17 cellular contexts compared by ENCODE assay signal in the genomic region with DNA sequence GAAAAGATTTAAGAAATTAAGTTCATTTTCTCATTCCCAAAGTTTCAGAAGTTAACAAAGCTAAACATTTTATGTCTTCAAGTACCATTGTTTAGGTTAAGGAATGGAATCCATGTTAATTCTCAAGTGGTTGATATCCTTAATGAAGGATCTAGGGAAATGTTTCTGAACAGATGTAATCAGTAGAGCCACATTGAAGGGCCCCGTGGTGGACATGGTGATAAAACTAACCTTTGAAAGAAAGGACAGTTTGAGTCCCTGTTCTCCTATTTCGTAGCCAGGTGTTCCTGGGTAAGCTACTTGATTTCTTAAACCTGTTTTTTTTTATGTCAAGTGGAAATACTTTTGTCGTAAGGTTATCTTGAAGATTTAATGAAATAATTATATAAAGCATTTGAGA. TPM values are rescaled to one million over a fixed set of nuclear protein-coding genes. Genes with fewer than 3 reads are reported as not detected.
DNase-seq lines count a peak whose midpoint lies in the region; ATAC-seq, FAIRE-seq and TF ChIP-seq lines count a peak whose summit lies in the region.
"Had no signal": no experiment of that assay in that cellular context is flagged by ENCODE, and none has a peak within 500 bp of the region (broad histone marks: within the 10 kb centered on the region; RNA-seq: fewer than 3 reads in every experiment).

No MANE protein-coding gene starts in this region.

- no peaks in the 10 kb centered on the region; the same call in 2 of the 3 replicates for H3K36me3 Mint-ChIP-seq in GM23338 (ENCODE audit: low read depth)
- peaks cover 27% of the 10 kb centered on the region for H3K36me3 Mint-ChIP-seq in neural progenitor cell
- H3K36me3 Mint-ChIP-seq in activated naive CD8-positive, alpha-beta T cell treated with anti-CD3 and anti-CD28 coated beads for 36 hours: peaks cover 20% of the 10 kb centered on the region

- intact Hi-C loops in GM12878 (cut with micrococcal nuclease; ENCODE audit: unreplicated experiment): no loop called here

- SMC1A ChIA-PET in GM12878 (lab: Charles Lee; ENCODE audit: uncharacterized antibody, unreplicated experiment): interaction anchor here (0.9 to 14.2 kb wide), 15 partner anchors 8 to 96 kb away, joined by 3 to 303 read pairs (median 5); no protein-coding TSS in a partner anchor

- H3K79me2 ChIP-seq in GM23338 (replicated peaks; ENCODE audit: insufficient read depth) (peaks cover 87% of the 10 kb centered on the region), GM12878 (ENCODE audit: control insufficient read depth, insufficient read depth, low read length) (peaks cover 91% of the 10 kb centered on the region), neural progenitor cell (ENCODE audit: low read depth) (peaks cover 85% of the 10 kb centered on the region)

- POLR2A ChIA-PET in GM12878 (lab: Charles Lee): interaction anchor here (0.8 to 5.4 kb wide), 9 partner anchors 11 to 78 kb away, joined by 3 to 92 read pairs (median 3); no protein-coding TSS in a partner anchor

- peaks cover 5% of the 10 kb centered on the region; the same call in 1 of the 2 replicates for H4K20me1 ChIP-seq in GM23338 (replicated peaks; ENCODE audit: insufficient read depth)
- no peaks in the 10 kb centered on the region for H4K20me1 ChIP-seq in GM12878 (ENCODE audit: control insufficient read depth, insufficient read depth)
- H4K20me1 ChIP-seq in neural progenitor cell (ENCODE audit: low read depth): peaks cover 58% of the 10 kb centered on the region

- peaks cover 46% of the 10 kb centered on the region for H3K4me1 Mint-ChIP-seq in GM23338
- H3K4me1 Mint-ChIP-seq in neural progenitor cell: peaks cover 26% of the 10 kb centered on the region
- peaks cover 61% of the 10 kb centered on the region for H3K4me1 Mint-ChIP-seq in activated naive CD8-positive, alpha-beta T cell treated with anti-CD3 and anti-CD28 coated beads for 36 hours

- DNase-seq in D721Med (ENCODE audit: insufficient read length, low spot score) (no peak), GM23338 (ENCODE audit: low spot score) (peak; percentile 11), GM12878 (ENCODE audit: low read depth, low spot score) (no peak), neural progenitor cell (ENCODE audit: low spot score) (no peak), DMS53 (lab: John Stamatoyannopoulos, UW) (no peak), substantia nigra (lab: John Stamatoyannopoulos, UW) (no peak)
- DNase-seq in activated T-cell treated with anti-CD3 and anti-CD28 coated beads, Interleukin-2, amount 50 U/mL, for 48 hours: no peak
- no peak for DNase-seq in activated naive CD8-positive, alpha-beta T cell treated with anti-CD3 and anti-CD28 coated beads for 36 hours
- DNase-seq: CD8-positive, alpha-beta memory T cell; GDM1; GM23248; KG1; NCI-H1417 treated with DMSO at 0.1 percent for 48 hours; NCI-H187 treated with DMSO at 0.1 percent for 48 hours had no signal

- H3K27me3 ChIP-seq in GM23338 (ENCODE audit: insufficient read depth): no peaks in the 10 kb centered on the region
- H3K27me3 ChIP-seq in GM12878 (replicated peaks in 1 of 2; ENCODE audit: control insufficient read depth in 2 of 2, insufficient read depth in 2 of 2, low read length in 1 of 2): no peaks in the 10 kb centered on the region
- H3K27me3 ChIP-seq in neural progenitor cell: no peaks in the 10 kb centered on the region
- H3K27me3 ChIP-seq: BLaER1 treated with 17β-estradiol and CSF1 and Interleukin-3, amounts not matched to agents 10 nM and 100 nM had no signal

- H3K4me3 Mint-ChIP-seq in GM23338 (no peak overlapping the region), neural progenitor cell (no peak overlapping the region)
- no peak overlapping the region for H3K4me3 Mint-ChIP-seq in activated naive CD8-positive, alpha-beta T cell treated with anti-CD3 and anti-CD28 coated beads for 36 hours
- H3K4me3 Mint-ChIP-seq: CD8-positive, alpha-beta memory T cell had no signal

- ATAC-seq in GM23338: no peak
- ATAC-seq in GM12878: no peak
- ATAC-seq: HCT116, Right ventricle myocardium inferior had no signal

- H3K4me2 ChIP-seq in GM23338: peak overlapping the region; percentile 10; the same call in 1 of the 2 replicates
- peak overlapping the region; percentile 15; the same call in 1 of the 2 replicates for H3K4me2 ChIP-seq in GM12878 (ENCODE audit: control insufficient read depth, insufficient read depth)
- peak overlapping the region; percentile 77 for H3K4me2 ChIP-seq in neural progenitor cell
- H3K4me2 ChIP-seq: BLaER1 treated with 17β-estradiol and CSF1 and Interleukin-3, amounts not matched to agents 10 nM and 100 nM had no signal

- in situ Hi-C loops in GM12878 (cut with MboI): no loop called here

- H3K27ac ChIP-seq in GM23338 (ENCODE audit: low read depth) (no peak overlapping the region), GM12878 (ENCODE audit: control insufficient read depth, insufficient read depth) (no peak overlapping the region), neural progenitor cell (no peak overlapping the region), substantia nigra (ENCODE audit: low read depth, low read length, poor library complexity, severe bottlenecking) (no peak overlapping the region)
- H3K27ac ChIP-seq: BLaER1 treated with 17β-estradiol and CSF1 and Interleukin-3, amounts not matched to agents 10 nM and 100 nM; GM23248 had no signal

- H3K4me3 ChIP-seq in GM23338: no peak overlapping the region
- peak overlapping the region; percentile 24; the same call in 1 of the 2 replicates for H3K4me3 ChIP-seq in GM12878
- no peak overlapping the region for H3K4me3 ChIP-seq in neural progenitor cell
- H3K4me3 ChIP-seq: BLaER1 treated with 17β-estradiol and CSF1 and Interleukin-3, amounts not matched to agents 10 nM and 100 nM; GM23248 had no signal

- peaks cover 2% of the 10 kb centered on the region for H3K27me3 Mint-ChIP-seq in GM23338 (ENCODE audit: insufficient read depth, low read depth, poor library complexity)
- H3K27me3 Mint-ChIP-seq in neural progenitor cell (ENCODE audit: insufficient read depth, low read depth): no peaks in the 10 kb centered on the region
- no peaks in the 10 kb centered on the region for H3K27me3 Mint-ChIP-seq in activated naive CD8-positive, alpha-beta T cell treated with anti-CD3 and anti-CD28 coated beads for 36 hours

- FAIRE-seq in D721Med (lab: Jason Lieb, UNC): peak; percentile 41
- no peak for FAIRE-seq in GM12878 (lab: Jason Lieb, UNC)

- H3K9me3 Mint-ChIP-seq in GM23338 (no peaks in the 10 kb centered on the region), neural progenitor cell (peaks cover 15% of the 10 kb centered on the region)
- no peaks in the 10 kb centered on the region for H3K9me3 Mint-ChIP-seq in activated naive CD8-positive, alpha-beta T cell treated with anti-CD3 and anti-CD28 coated beads for 36 hours

- WGBS in GM12878 (ENCODE audit: insufficient coverage, insufficient replicate concordance, low lambda C conversion rate, missing lambda C conversion rate): 93% methylated on average over 3 of the region's 3 CpGs

- peaks cover 37% of the 10 kb centered on the region for H3K4me1 ChIP-seq in GM23338 (ENCODE audit: insufficient read depth)
- H3K4me1 ChIP-seq in GM12878 (ENCODE audit: control insufficient read depth, insufficient read depth, low read length): no peaks in the 10 kb centered on the region
- H3K4me1 ChIP-seq in neural progenitor cell: peaks cover 43% of the 10 kb centered on the region

- H3K9me2 ChIP-seq in GM23338 (ENCODE audit: insufficient read depth): no peaks in the 10 kb centered on the region

- no peak for TF ChIP-seq POLR2A in GM12878 (IDR thresholded peaks at IDR 0.05; ENCODE audit: low read depth, low read length)

- H3K9me3 ChIP-seq in GM12878 (replicated peaks; ENCODE audit: control insufficient read depth, insufficient read depth, low read length): no peaks in the 10 kb centered on the region; the same call in none of the 3 replicates
- no peaks in the 10 kb centered on the region for H3K9me3 ChIP-seq in neural progenitor cell (ENCODE audit: low read depth)

- H3K9ac ChIP-seq in GM12878 (ENCODE audit: control insufficient read depth, insufficient read depth, low read length): no peak overlapping the region; the same call in 1 of the 2 replicates
- H3K9ac ChIP-seq in neural progenitor cell: no peak overlapping the region
- H3K9ac ChIP-seq: BLaER1 treated with 17β-estradiol and CSF1 and Interleukin-3, amounts not matched to agents 10 nM and 100 nM; GM23248 had no signal

- H3K36me3 ChIP-seq in GM23338 (ENCODE audit: insufficient read depth) (no peaks in the 10 kb centered on the region), GM12878 (ENCODE audit: control insufficient read depth in 2 of 2, insufficient read depth in 2 of 2, low read length in 1 of 2) (no peaks in the 10 kb centered on the region; a peak in 1 of 4 replicates), neural progenitor cell (no peaks in the 10 kb centered on the region)

- TF ChIP-seq RAD21 in GM12878 (IDR thresholded peaks at IDR 0.05; ENCODE audit: insufficient read depth, low read depth, low read length): no peak

- TF ChIP-seq CTCF in D721Med (IDR thresholded peaks at IDR 0.05; ENCODE audit: insufficient read depth, missing control alignments): no peak
- TF ChIP-seq CTCF in GM23338 (conservative IDR thresholded peaks at IDR 0.05; ENCODE audit: low read depth in 2 of 2): no peak
- no peak for TF ChIP-seq CTCF in GM12878 (IDR thresholded peaks at IDR 0.05 in 2 of 3, conservative IDR thresholded peaks at IDR 0.05 in 1 of 3; ENCODE audit: control insufficient read depth in 2 of 3, extremely low read depth in 1 of 3, insufficient read depth in 1 of 3, low read depth in 3 of 3, low read length in 3 of 3)
- TF ChIP-seq CTCF in neural progenitor cell (IDR thresholded peaks at IDR 0.05): no peak

- H3K27ac Mint-ChIP-seq in GM23338 (no peak overlapping the region), neural progenitor cell (no peak overlapping the region)
- no peak overlapping the region for H3K27ac Mint-ChIP-seq in activated naive CD8-positive, alpha-beta T cell treated with anti-CD3 and anti-CD28 coated beads for 36 hours

- no peak overlapping the region for H2AFZ ChIP-seq in GM23338
- no peak overlapping the region for H2AFZ ChIP-seq in GM12878 (ENCODE audit: control insufficient read depth, low read depth, low read length)
- H2AFZ ChIP-seq in neural progenitor cell (replicated peaks): no peak overlapping the region
- H2AFZ ChIP-seq: GM23248 had no signal

- H3F3A ChIP-seq in GM23338 (replicated peaks; ENCODE audit: low read depth) (peaks cover 5% of the 10 kb centered on the region; the same call in 1 of the 2 replicates), neural progenitor cell (ENCODE audit: low read depth) (peaks cover 16% of the 10 kb centered on the region)

- no peak for TF ChIP-seq EP300 in GM12878 (IDR thresholded peaks at IDR 0.05; ENCODE audit: borderline replicate concordance in 1 of 2, control insufficient read depth in 1 of 2, low read depth in 2 of 2, low read length in 2 of 2)

- no TSS peak for BruUV-seq in GM12878 (replicated peaks; lab: Mats Ljungman, UMichigan)

- CTCF ChIA-PET in GM12878 (lab: Yijun Ruan, JAX): interaction anchor here (0.8 to 5.0 kb wide), 15 partner anchors 9 to 289 kb away, joined by 3 to 42 read pairs (median 5); no protein-coding TSS in a partner anchor

- RAD21 ChIA-PET in GM12878 (lab: Charles Lee; ENCODE audit: unreplicated experiment): interaction anchor here (0.6 to 17.9 kb wide), 15 partner anchors 12 to 1000 kb away, joined by 3 to 446 read pairs (median 4); no protein-coding TSS in a partner anchor

RNA-seq across cellular contexts. Expression of a gene that starts 4.6 kb away (rescaled TPM):
- 34.1 and 42.8 TPM in 2 replicates for total RNA-seq in GM23338 (2014; rRNA removed; shearing (Covaris generic))
- polyA plus RNA-seq in GM23338 (2016; fragmentation: Nextera tagmentation; extraction: Ambion mirVana) (26.4 and 29.8 TPM in 2 replicates), GM12878 (2011; rRNA removed) (124 and 181 TPM in 2 replicates), GM12878 (2014; fragmentation: Illumina TruSeq; extraction: Trizol) (55.7 and 77.5 TPM in 2 replicates), GM12878 (2014; fragmentation: Nextera tagmentation; extraction: Ambion mirVana) (10 to 100 TPM; 49.0 to 58.6 TPM), GM12878 (2014; rRNA removed) (40.3 and 45.0 TPM in 2 replicates), GM12878 (2016; fragmentation: Nextera tagmentation; extraction: Ambion mirVana) (10 to 100 TPM; 29.0 to 29.8 TPM)
- total RNA-seq in GM12878 (2013; cell fraction: nucleolus; rRNA removed): 212 and 214 TPM in 2 replicates
- total RNA-seq in GM12878 (2014; rRNA removed) (16.8 and 25.3 TPM in 2 replicates), GM12878 (2014; rRNA removed; fragmentation: Illumina TruSeq; extraction: Trizol) (35.1 and 35.3 TPM in 2 replicates), GM12878 (2021) (66.2 and 73.1 TPM in 2 replicates), neural progenitor cell (ENCODE audit: low replicate concordance) (35.2 and 55.0 TPM in 2 replicates)
- 48.8 TPM for polyA plus RNA-seq in GM12878 (2011; ENCODE audit: low read depth)
- 29.7 and 36.5 TPM in 2 replicates for polyA plus RNA-seq in GM12878 (2011; cell fraction: cytosol; rRNA removed)
- 131 and 153 TPM in 2 replicates for polyA plus RNA-seq in GM12878 (2011; cell fraction: nucleus; rRNA removed)
- 60.8 and 61.6 TPM in 2 replicates for polyA plus RNA-seq in GM12878 (2012)
- 140 and 261 TPM in 2 replicates for polyA minus RNA-seq in GM12878 (2011; rRNA and poly(A)+ RNA removed)
- 37.6 and 52.6 TPM in 2 replicates for polyA minus RNA-seq in GM12878 (2011; cell fraction: cytosol; rRNA and poly(A)+ RNA removed)
- 44.7 and 63.4 TPM in 2 replicates for polyA minus RNA-seq in GM12878 (2011; cell fraction: nucleus; rRNA and poly(A)+ RNA removed)
- total RNA-seq in activated naive CD8-positive, alpha-beta T cell treated with anti-CD3 and anti-CD28 coated beads for 36 hours: 10 to 100 TPM; 40.5 to 47.2 TPM

Comparison
In these comparisons a context has a peak if more than half of its experiments do, and no peak if none do; other contexts are left out.
1. H3K4me2 ChIP-seq: peak in every context shown above with its lines; median percentile 77 in neural progenitor cell; 15 in GM12878; 10 in GM23338.